In genomic region chr3:132343018-132343612, GRCh38 we compare ENCODE assay signal across 8 cellular contexts. TPM values are rescaled to one million over a fixed set of nuclear protein-coding genes. Genes with fewer than 3 reads are reported as not detected.
A peak's percentile ranks its signal among the peaks of the same experiment; 100 is the strongest.
DNase-seq lines count a peak whose midpoint lies in the region; ATAC-seq and TF ChIP-seq lines count a peak whose summit lies in the region.

No MANE protein-coding gene starts in this region.

- no peaks in the 10 kb centered on the region for H3K36me3 Mint-ChIP-seq in activated naive CD4-positive, alpha-beta T cell treated with anti-CD3 and anti-CD28 coated beads, Interleukin-2, amount 10 ng/mL, durations not matched to agents 7 days and 5 days

- peaks cover 0 to 4% of the 10 kb centered on the region in 2 donors for H3K4me1 ChIP-seq in adrenal gland (replicated peaks in 1 of 2)

- ATAC-seq in HG03432 (IDR thresholded peaks at IDR 0.05; ENCODE audit: unreplicated experiment) = peak; percentile 67
- ATAC-seq in left ventricle myocardium superior = peak; percentile 61
- ATAC-seq in GM18909 (IDR thresholded peaks at IDR 0.05; ENCODE audit: poor library complexity, unreplicated experiment) = no peak

- H3K4me3 Mint-ChIP-seq in activated naive CD4-positive, alpha-beta T cell treated with anti-CD3 and anti-CD28 coated beads, Interleukin-2, amount 10 ng/mL, durations not matched to agents 7 days and 5 days = no peak overlapping the region

- CTCF ChIA-PET in activated naive CD4-positive, alpha-beta T cell treated with anti-CD3 and anti-CD28 coated beads, Interleukin-2, amount 10 ng/mL, durations not matched to agents 7 days and 5 days (lab: Charles Lee) = interaction anchor here (0.6 to 2.9 kb wide), 8 partner anchors 9 to 304 kb away, joined by 3 to 11 read pairs (median 5); no protein-coding TSS in a partner anchor

- H3K4me1 Mint-ChIP-seq in activated naive CD4-positive, alpha-beta T cell treated with anti-CD3 and anti-CD28 coated beads, Interleukin-2, amount 10 ng/mL, durations not matched to agents 7 days and 5 days = no peaks in the 10 kb centered on the region

- H3K27me3 ChIP-seq in adrenal gland = no peaks in the 10 kb centered on the region

- peak overlapping the region in 2 of 4 donors; percentile 9 to 38 for H3K4me3 ChIP-seq in adrenal gland

- intact Hi-C loops in adrenal gland (cut with DNase I) (loop anchor here (5.0 kb wide), 1 partner anchor 86 kb away; no protein-coding TSS in a partner anchor), left ventricle myocardium superior (cut with micrococcal nuclease) (loop anchor here (2.0 kb wide), 1 partner anchor 86 kb away; no protein-coding TSS in a partner anchor)

- no peak overlapping the region for H3K27ac Mint-ChIP-seq in activated naive CD4-positive, alpha-beta T cell treated with anti-CD3 and anti-CD28 coated beads, Interleukin-2, amount 10 ng/mL, durations not matched to agents 7 days and 5 days

- peaks cover 8% of the 10 kb centered on the region for H3K27me3 Mint-ChIP-seq in activated naive CD4-positive, alpha-beta T cell treated with anti-CD3 and anti-CD28 coated beads, Interleukin-2, amount 10 ng/mL, durations not matched to agents 7 days and 5 days

- no peak for TF ChIP-seq POLR2A in adrenal gland (IDR thresholded peaks at IDR 0.05)

- WGBS in adrenal gland, 4 donors = 0 to 2% (median 2%) methylated on average over 6 of the region's 6 CpGs

- H3K9me3 Mint-ChIP-seq in activated naive CD4-positive, alpha-beta T cell treated with anti-CD3 and anti-CD28 coated beads, Interleukin-2, amount 10 ng/mL, durations not matched to agents 7 days and 5 days = no peaks in the 10 kb centered on the region

- peak; percentile 85 to 98 (median 92) for TF ChIP-seq CTCF in adrenal gland (IDR thresholded peaks at IDR 0.05)

- H3K36me3 ChIP-seq in adrenal gland (replicated peaks in 1 of 2) = no peaks in the 10 kb centered on the region

- no peak overlapping the region for H3K27ac ChIP-seq in adrenal gland

- peak; percentile 42 for DNase-seq in activated naive CD4-positive, alpha-beta T cell treated with anti-CD3 and anti-CD28 coated beads, Interleukin-2, amount 10 ng/mL, durations not matched to agents 7 days and 5 days
- DNase-seq in activated naive CD4-positive, alpha-beta T cell (lab: John Stamatoyannopoulos, UW) = no peak
- DNase-seq in NCI-H510A (lab: John Stamatoyannopoulos, UW) = peak; percentile 7
- peak; percentile 25 to 71 (median 47) for DNase-seq in adrenal gland
- DNase-seq in left ventricle myocardium superior = no peak
- peak; percentile 48 for DNase-seq in retina

- H3K9me3 ChIP-seq in adrenal gland (replicated peaks in 1 of 3) = no peaks in the 10 kb centered on the region

RNA-seq across cellular contexts. Expression of gene ACP3, which starts 25.9 kb away (rescaled TPM):
- total RNA-seq in adrenal gland (10 to 100 TPM in 4 of 8 donors, 1 to 10 TPM in 4; 3.1 to 30.8 (median 9.1) TPM), left ventricle myocardium superior (1.1 TPM)
- 1 to 10 TPM in 1 of 3 donors, under 1 TPM in 2; 0.48 to 5.1 (median 0.91) TPM for polyA plus RNA-seq in adrenal gland

Comparison
In these comparisons a context has a peak if more than half of its experiments do, and no peak if none do; other contexts are left out.
1. DNase-seq: peak in activated naive CD4-positive, alpha-beta T cell treated with anti-CD3 and anti-CD28 coated beads, Interleukin-2, amount 10 ng/mL, durations not matched to agents 7 days and 5 days (single experiment), NCI-H510A (single experiment), adrenal gland (7 of 7) and retina (single experiment); none in activated naive CD4-positive, alpha-beta T cell (0 of 4) and left ventricle myocardium superior (single experiment).